In genomic region chr10:59623100-59623822, GRCh38 we compare ENCODE assay signal across 22 cellular contexts.
A peak's percentile ranks its signal among the peaks of the same experiment; 100 is the strongest.
DNase-seq lines count a peak whose midpoint lies in the region; ATAC-seq and TF ChIP-seq lines count a peak whose summit lies in the region.
"Had no signal": no experiment of that assay in that cellular context is flagged by ENCODE, and none has a peak within 500 bp of the region (broad histone marks: within the 10 kb centered on the region; RNA-seq: fewer than 3 reads in every experiment).

No MANE protein-coding gene starts in this region.

- peak; percentile 75 for ATAC-seq in Right ventricle myocardium inferior
- no peak for ATAC-seq in HG03045 (IDR thresholded peaks at IDR 0.05; ENCODE audit: unreplicated experiment)
- ATAC-seq in GM19035 (IDR thresholded peaks at IDR 0.05; ENCODE audit: unreplicated experiment) = no peak
- no peak for ATAC-seq in CD4-positive, alpha-beta T cell (ENCODE audit: poor library complexity)
- ATAC-seq: gastrocnemius medialis had no signal

- no peaks in the 10 kb centered on the region for H3K9me3 ChIP-seq in right atrium auricular region
- H3K9me3 ChIP-seq in CD4-positive, alpha-beta T cell (ENCODE audit: control insufficient read depth, low read length) = no peaks in the 10 kb centered on the region
- H3K9me3 ChIP-seq: A549, gastrocnemius medialis, suprapubic skin had no signal

- no peak for TF ChIP-seq CTCF in right atrium auricular region (IDR thresholded peaks at IDR 0.05)
- TF ChIP-seq CTCF in CD4-positive, alpha-beta T cell (IDR thresholded peaks at IDR 0.05) = no peak

- H3K36me3 ChIP-seq in right atrium auricular region = no peaks in the 10 kb centered on the region
- H3K36me3 ChIP-seq: gastrocnemius medialis, suprapubic skin had no signal

- H3K4me3 ChIP-seq in right atrium auricular region = peak overlapping the region in 1 of 2 donors; percentile 15
- H3K4me3 ChIP-seq: A549, gastrocnemius medialis, GM12878, hepatocyte, suprapubic skin had no signal

- no peaks in the 10 kb centered on the region for H3K9me3 Mint-ChIP-seq in CD4-positive, alpha-beta T cell
- H3K9me3 Mint-ChIP-seq: activated CD4-positive, alpha-beta memory T cell treated with anti-CD3 and anti-CD28 coated beads for 36 hours; CD4-positive, CD25-positive, alpha-beta regulatory T cell; nephron progenitor cell had no signal

- intact Hi-C loops in Right ventricle myocardium inferior (cut with DNase I) = loop anchor here (2.0 to 5.0 kb wide), 4 partner anchors 381 to 840 kb away; no protein-coding TSS in a partner anchor
- intact Hi-C loops in cardiac septum (cut with DNase I) = loop anchor here (2.0 kb wide), 1 partner anchor 382 kb away; no protein-coding TSS in a partner anchor
- intact Hi-C loops in CD4-positive, alpha-beta T cell (cut with DNase I, micrococcal nuclease) = loop anchor here (10.0 kb wide), 3 partner anchors 202 to 1662 kb away; no protein-coding TSS in a partner anchor

- peak overlapping the region; percentile 13 to 36 for H3K27ac ChIP-seq in right atrium auricular region
- H3K27ac ChIP-seq in CD4-positive, alpha-beta T cell (ENCODE audit: low read depth, low read length) = no peak overlapping the region
- H3K27ac ChIP-seq: A549, gastrocnemius medialis, hepatocyte, suprapubic skin had no signal

- H3K36me3 Mint-ChIP-seq in CD4-positive, alpha-beta T cell (ENCODE audit: low read depth) = no peaks in the 10 kb centered on the region
- H3K36me3 Mint-ChIP-seq: activated CD4-positive, alpha-beta memory T cell treated with anti-CD3 and anti-CD28 coated beads for 36 hours; CD4-positive, CD25-positive, alpha-beta regulatory T cell had no signal

- DNase-seq in Right ventricle myocardium inferior (ENCODE audit: missing footprints) (no peak), cardiac septum (ENCODE audit: low spot score) (no peak), NCI-H69 (lab: John Stamatoyannopoulos, UW) (peak; percentile 32), right atrium auricular region (ENCODE audit: low spot score) (no peak), HCEC 1CT (no peak)
- no peak for DNase-seq in CD4-positive, alpha-beta T cell
- DNase-seq: activated CD4-positive, CD25-positive, alpha-beta regulatory T cell treated with anti-CD3 and anti-CD28 coated beads, Interleukin-2, amount 50 U/mL, for 72 hours; activated naive CD4-positive, alpha-beta T cell; amniotic stem cell; GOT3; SIG-M5; stimulated activated naive CD4-positive, alpha-beta T cell treated with Interleukin-2 at 50 U/mL for 16 hours had no signal

- H3K4me1 Mint-ChIP-seq in CD4-positive, alpha-beta T cell (ENCODE audit: low read depth) = no peaks in the 10 kb centered on the region

- H3K27ac Mint-ChIP-seq in CD4-positive, alpha-beta T cell = no peak overlapping the region
- H3K27ac Mint-ChIP-seq: activated CD4-positive, alpha-beta memory T cell treated with anti-CD3 and anti-CD28 coated beads for 36 hours; CD4-positive, CD25-positive, alpha-beta regulatory T cell had no signal

- CTCF ChIA-PET in CD4-positive, alpha-beta T cell (lab: Charles Lee) = no interaction called here

- no peak overlapping the region for H3K4me3 Mint-ChIP-seq in CD4-positive, alpha-beta T cell
- H3K4me3 Mint-ChIP-seq: activated CD4-positive, alpha-beta memory T cell treated with anti-CD3 and anti-CD28 coated beads for 36 hours; CD4-positive, CD25-positive, alpha-beta regulatory T cell; nephron progenitor cell had no signal

- H3K27me3 Mint-ChIP-seq in CD4-positive, alpha-beta T cell = no peaks in the 10 kb centered on the region
- H3K27me3 Mint-ChIP-seq: activated CD4-positive, alpha-beta memory T cell treated with anti-CD3 and anti-CD28 coated beads for 36 hours had no signal

- H3K27me3 ChIP-seq in right atrium auricular region = no peaks in the 10 kb centered on the region
- no peaks in the 10 kb centered on the region for H3K27me3 ChIP-seq in CD4-positive, alpha-beta T cell (ENCODE audit: control insufficient read depth, insufficient read depth, low read length)
- H3K27me3 ChIP-seq: gastrocnemius medialis, hepatocyte, suprapubic skin had no signal

- peaks cover 0 to 8% of the 10 kb centered on the region in 2 donors for H3K4me1 ChIP-seq in right atrium auricular region
- H3K4me1 ChIP-seq: A549, gastrocnemius medialis had no signal

- POLR2A ChIA-PET in CD4-positive, alpha-beta T cell (lab: Charles Lee) = no interaction called here
